Comparison of ENCODE assay signal across 8 cellular contexts in the genomic region with DNA sequence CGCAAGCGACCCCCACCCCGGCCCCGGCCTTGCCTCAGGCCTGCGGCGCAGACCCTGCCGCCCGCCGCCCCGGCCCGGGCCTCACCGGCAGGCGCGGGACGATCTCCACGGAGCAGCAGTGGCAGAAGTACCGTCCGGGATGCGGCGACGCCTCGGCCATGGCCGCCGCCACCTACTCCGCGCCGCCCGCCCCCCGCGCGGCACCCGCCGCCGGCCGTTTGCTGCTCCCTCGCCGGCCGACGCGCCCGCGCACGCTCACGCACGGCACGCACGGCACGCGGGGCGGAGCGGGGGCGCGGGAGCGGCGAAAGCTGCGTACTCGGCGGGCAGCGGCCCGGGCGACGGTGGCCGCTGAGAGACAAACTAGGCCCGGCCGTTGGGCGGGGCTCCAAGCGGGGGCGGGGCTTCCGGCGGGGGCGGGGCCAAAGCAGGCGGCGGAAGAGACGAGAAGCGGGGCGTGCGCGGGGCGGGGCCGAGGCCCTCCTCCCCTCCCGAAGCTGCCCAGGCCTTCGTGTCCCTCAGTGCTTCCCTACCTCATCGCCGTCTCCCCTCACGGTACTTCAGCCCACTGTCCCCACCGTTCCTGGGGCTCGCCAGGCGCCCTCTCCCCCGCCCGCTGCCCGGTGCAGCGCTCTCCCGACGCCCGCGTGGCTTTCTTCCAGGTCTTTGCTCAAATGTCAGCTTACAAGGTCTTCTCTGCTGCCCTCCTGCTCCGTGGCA. TPM values are rescaled to one million over a fixed set of nuclear protein-coding genes. Genes with fewer than 3 reads are reported as not detected.
DNase-seq lines count a peak whose midpoint lies in the region; ATAC-seq and TF ChIP-seq lines count a peak whose summit lies in the region.

A gene (minus strand): TSS at position 253 of the 720 bp plus-strand sequence. CDS start 93 bp downstream, at position 160.

- H3K4me3 ChIP-seq in Peyer's patch: peak within 1 kb of the TSS; percentile 96 to 100 (median 98)
- H3K4me3 ChIP-seq in esophagus squamous epithelium: peak within 1 kb of the TSS; percentile 85 to 100 (median 98)

- peaks cover 0 to 6% of the 10 kb centered on the region in 2 donors for H3K36me3 Mint-ChIP-seq in activated T-cell treated with anti-CD3 and anti-CD28 coated beads, Interleukin-2, amount 50 U/mL, for 72 hours (ENCODE audit: insufficient read depth in 2 of 2)

- H3K4me1 ChIP-seq in Peyer's patch (peaks cover 4 to 56% (median 34%) of the 10 kb centered on the region in 4 donors), esophagus squamous epithelium (peaks cover 47 to 63% (median 50%) of the 10 kb centered on the region in 3 donors)

- no peak for TF ChIP-seq CTCF in Peyer's patch (IDR thresholded peaks at IDR 0.05)
- TF ChIP-seq CTCF in esophagus squamous epithelium (IDR thresholded peaks at IDR 0.05): no peak

- H3K27ac Mint-ChIP-seq in activated T-cell treated with anti-CD3 and anti-CD28 coated beads, Interleukin-2, amount 50 U/mL, for 72 hours: peak within 1 kb of the TSS; percentile 94

- H3K36me3 ChIP-seq in KOPT-K1 (ENCODE audit: insufficient read depth, low read length) (peaks cover 19% of the 10 kb centered on the region), Peyer's patch (peaks cover 0 to 7% (median 0%) of the 10 kb centered on the region in 3 donors), esophagus squamous epithelium (peaks cover 0 to 6% (median 0%) of the 10 kb centered on the region in 3 donors)

- peaks cover 43% of the 10 kb centered on the region for H3K4me1 Mint-ChIP-seq in activated T-cell treated with anti-CD3 and anti-CD28 coated beads, Interleukin-2, amount 50 U/mL, for 72 hours (ENCODE audit: low read depth)

- H3K4me3 Mint-ChIP-seq in activated T-cell treated with anti-CD3 and anti-CD28 coated beads, Interleukin-2, amount 50 U/mL, for 72 hours: peak within 1 kb of the TSS; percentile 97 to 98

- peak; percentile 80 to 85 for TF ChIP-seq POLR2A in Peyer's patch (IDR thresholded peaks at IDR 0.05)
- peak in 3 of 4 donors; percentile 32 to 76 (median 75) for TF ChIP-seq POLR2A in esophagus squamous epithelium (IDR thresholded peaks at IDR 0.05)

- no peaks in the 10 kb centered on the region for H3K27me3 ChIP-seq in Peyer's patch
- no peaks in the 10 kb centered on the region for H3K27me3 ChIP-seq in esophagus squamous epithelium

- no peaks in the 10 kb centered on the region for H3K9me3 Mint-ChIP-seq in activated T-cell treated with anti-CD3 and anti-CD28 coated beads, Interleukin-2, amount 50 U/mL, for 72 hours

- intact Hi-C loops in esophagus squamous epithelium (cut with DNase I): no loop called here

- H3K27ac ChIP-seq in KOPT-K1 (ENCODE audit: low read depth, low read length, poor library complexity, severe bottlenecking): peak within 1 kb of the TSS; percentile 95
- peak within 1 kb of the TSS; percentile 94 to 99 (median 98) for H3K27ac ChIP-seq in Peyer's patch
- peak within 1 kb of the TSS; percentile 97 to 99 (median 98) for H3K27ac ChIP-seq in esophagus squamous epithelium

- WGBS in esophagus squamous epithelium, 2 donors: 1% methylated on average over 17 to 20 of the region's 97 CpGs

- DNase-seq in D341Med (ENCODE audit: low spot score): peak; percentile 98
- peak; percentile 89 to 98 (median 97) for DNase-seq in Peyer's patch
- peak; percentile 89 to 90 for DNase-seq in activated T-cell treated with anti-CD3 and anti-CD28 coated beads, Interleukin-2, amount 50 U/mL, for 72 hours
- DNase-seq in esophagus squamous epithelium (lab: John Stamatoyannopoulos, UW): peak; percentile 46
- peak; percentile 92 for DNase-seq in myocyte (ENCODE audit: low read depth)
- peak; percentile 87 to 93 for DNase-seq in stimulated activated CD8-positive, alpha-beta memory T cell treated with anti-CD3 and anti-CD28 coated beads, Interleukin-7, amount 100 ng/mL, for 4 hours (ENCODE audit: low read depth in 2 of 2)

- peak; percentile 47 for ATAC-seq in GM21576 (IDR thresholded peaks at IDR 0.05; ENCODE audit: unreplicated experiment)
- peak; percentile 67 to 74 for ATAC-seq in activated T-cell treated with anti-CD3 and anti-CD28 coated beads, Interleukin-2, amount 50 U/mL, for 72 hours (replicated peaks in 1 of 2)

- no peaks in the 10 kb centered on the region for H3K27me3 Mint-ChIP-seq in activated T-cell treated with anti-CD3 and anti-CD28 coated beads, Interleukin-2, amount 50 U/mL, for 72 hours (ENCODE audit: low read depth)

- H3K9me3 ChIP-seq in KOPT-K1 (ENCODE audit: insufficient read depth, low read length, poor library complexity, severe bottlenecking) (peaks cover 5% of the 10 kb centered on the region), Peyer's patch (no peaks in the 10 kb centered on the region), esophagus squamous epithelium (no peaks in the 10 kb centered on the region)

RNA-seq across cellular contexts. Expression of the gene that starts here (rescaled TPM):
- total RNA-seq in Peyer's patch (100 to 1,000 TPM in 3 of 4 donors, 10 to 100 TPM in 1; 83.3 to 119 (median 115) TPM), esophagus squamous epithelium (100 to 1,000 TPM in 2 of 4 donors, 10 to 100 TPM in 2; 82.1 to 118 (median 98.4) TPM), myocyte (86.4 and 94.6 TPM in 2 replicates)
- 10 to 100 TPM; 72.8 to 91.8 TPM for total RNA-seq in activated T-cell treated with anti-CD3 and anti-CD28 coated beads, Interleukin-2, amount 50 U/mL, for 72 hours
- polyA plus RNA-seq in myocyte (2012): 77.1 TPM

Comparison
In these comparisons a context has a peak if more than half of its experiments do, and no peak if none do; other contexts are left out.
1. Peak in every context shown above with its lines: DNase-seq, ATAC-seq, H3K4me3 ChIP-seq and H3K27ac ChIP-seq.
2. DNase-seq: peak in every context shown above with its lines; median percentile 98 in D341Med; 97 in Peyer's patch; 92 in myocyte; 90 in stimulated activated CD8-positive, alpha-beta memory T cell treated with anti-CD3 and anti-CD28 coated beads, Interleukin-7, amount 100 ng/mL, for 4 hours; 90 in activated T-cell treated with anti-CD3 and anti-CD28 coated beads, Interleukin-2, amount 50 U/mL, for 72 hours; 46 in esophagus squamous epithelium.